1 cellular context compared by ENCODE assay signal in the genomic region with DNA sequence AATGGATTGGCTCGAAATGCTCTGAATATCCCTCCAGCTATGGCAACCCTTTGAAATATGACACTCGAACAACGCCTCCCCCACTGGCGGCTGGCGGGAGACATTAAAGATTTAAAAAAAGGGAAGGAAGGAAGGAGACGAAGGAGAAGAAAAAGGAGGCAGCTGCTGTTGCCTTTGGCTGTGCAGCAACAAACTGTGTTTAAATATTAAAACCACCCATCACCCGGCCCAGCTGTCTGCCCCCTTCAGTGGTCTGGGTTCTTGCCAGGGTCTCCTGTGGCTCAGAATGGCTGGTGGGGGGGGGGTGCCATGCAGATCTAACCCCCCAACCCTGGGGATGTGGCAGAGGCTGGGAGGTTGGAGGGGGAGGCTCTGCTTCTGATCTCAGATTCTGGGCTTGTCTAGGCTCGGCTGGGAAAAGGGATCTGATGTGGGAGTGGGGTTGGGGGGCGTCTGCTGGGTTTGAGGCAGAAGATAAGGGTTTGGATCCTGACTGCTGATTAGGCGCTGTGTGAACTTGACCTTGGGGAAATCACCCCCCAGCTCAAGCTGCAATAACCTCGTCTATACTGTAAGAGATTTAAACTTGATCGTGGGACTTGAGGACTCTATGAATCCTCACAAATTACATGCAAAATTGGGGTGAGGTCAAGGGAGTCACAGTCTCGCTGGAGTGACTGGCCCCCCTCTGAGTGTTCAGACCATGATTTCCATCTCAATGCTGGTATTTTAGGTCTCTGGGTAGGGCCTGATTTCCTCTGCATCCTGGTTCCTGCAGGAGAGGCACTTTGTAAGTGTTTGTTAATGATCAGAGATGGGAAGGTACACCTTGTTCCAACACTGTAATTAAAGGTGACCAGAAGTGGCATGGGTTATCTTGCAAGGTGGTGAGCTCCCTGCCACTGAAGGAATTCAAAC.
TF ChIP-seq lines count a peak whose summit lies in the region.

No MANE protein-coding gene starts in this region.

TF ChIP-seq in GM23338, 12 proteins besides CTCF, POLR2A, EP300 and RAD21:
- TF ChIP-seq ZNF462 (CRISPR knock-in tag; IDR thresholded peaks at IDR 0.05) = no peak
- TF ChIP-seq REST (IDR thresholded peaks at IDR 0.05; ENCODE audit: unreplicated experiment) = no peak
- no peak for TF ChIP-seq ZNF331 (CRISPR knock-in tag; IDR thresholded peaks at IDR 0.05; ENCODE audit: low read depth)
- TF ChIP-seq EZH2 (IDR thresholded peaks at IDR 0.05; ENCODE audit: low read depth, unreplicated experiment) = no peak
- TF ChIP-seq, protein P1, sequence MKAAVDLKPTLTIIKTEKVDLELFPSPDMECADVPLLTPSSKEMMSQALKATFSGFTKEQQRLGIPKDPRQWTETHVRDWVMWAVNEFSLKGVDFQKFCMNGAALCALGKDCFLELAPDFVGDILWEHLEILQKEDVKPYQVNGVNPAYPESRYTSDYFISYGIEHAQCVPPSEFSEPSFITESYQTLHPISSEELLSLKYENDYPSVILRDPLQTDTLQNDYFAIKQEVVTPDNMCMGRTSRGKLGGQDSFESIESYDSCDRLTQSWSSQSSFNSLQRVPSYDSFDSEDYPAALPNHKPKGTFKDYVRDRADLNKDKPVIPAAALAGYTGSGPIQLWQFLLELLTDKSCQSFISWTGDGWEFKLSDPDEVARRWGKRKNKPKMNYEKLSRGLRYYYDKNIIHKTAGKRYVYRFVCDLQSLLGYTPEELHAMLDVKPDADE (IDR thresholded peaks at IDR 0.05) = no peak
- TF ChIP-seq JUNB (IDR thresholded peaks at IDR 0.05; ENCODE audit: unreplicated experiment) = no peak
- TF ChIP-seq CREB1 (CRISPR knock-in tag; IDR thresholded peaks at IDR 0.05; ENCODE audit: low read depth) = no peak
- no peak for TF ChIP-seq POLR2AphosphoS5 (IDR thresholded peaks at IDR 0.05; ENCODE audit: low read depth)
- no peak for TF ChIP-seq STAT1 (IDR thresholded peaks at IDR 0.05; ENCODE audit: unreplicated experiment)
- no peak for TF ChIP-seq EZH2phosphoT487 (IDR thresholded peaks at IDR 0.05; ENCODE audit: unreplicated experiment)
- no peak for TF ChIP-seq ZNF114 (CRISPR knock-in tag; IDR thresholded peaks at IDR 0.05)
- no peak for TF ChIP-seq NANOG (IDR thresholded peaks at IDR 0.05; ENCODE audit: borderline replicate concordance)
